24 cellular contexts compared by ENCODE assay signal in the genomic region with DNA sequence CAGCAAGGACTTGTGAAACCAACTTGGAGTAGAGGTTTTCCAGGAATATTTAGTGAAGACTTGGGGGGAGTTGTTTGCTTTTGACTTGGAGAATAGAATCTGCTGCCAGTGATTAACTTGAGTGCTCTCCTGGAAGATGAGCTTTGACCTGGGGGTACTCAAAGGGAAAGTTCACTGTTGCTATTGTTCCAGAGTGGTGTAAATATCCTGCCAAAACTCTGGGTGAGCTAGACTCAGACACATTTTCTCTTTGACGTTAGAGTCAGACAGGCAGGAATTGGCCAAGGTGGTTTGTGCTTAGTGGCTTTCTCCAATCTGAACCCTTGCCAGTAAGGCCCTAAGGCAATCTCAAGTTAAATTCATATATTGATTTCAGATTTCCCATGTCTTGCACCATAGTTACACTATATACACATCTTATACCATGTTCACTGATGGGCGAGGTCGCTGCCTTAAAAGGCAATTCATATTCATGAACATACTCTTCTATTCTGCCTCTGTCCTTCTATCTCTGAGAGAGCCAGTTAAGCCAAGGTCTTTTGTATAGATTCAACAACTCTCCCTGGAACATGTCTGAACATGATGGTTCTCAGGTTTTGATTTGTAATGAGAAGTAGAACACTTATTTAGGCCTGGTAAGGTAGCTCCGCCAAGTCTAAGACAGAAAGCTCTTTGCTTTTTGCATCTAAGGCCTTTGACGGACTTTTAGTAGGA.
A peak's percentile ranks its signal among the peaks of the same experiment; 100 is the strongest.
DNase-seq lines count a peak whose midpoint lies in the region; ATAC-seq, FAIRE-seq and TF ChIP-seq lines count a peak whose summit lies in the region.
"Had no signal": no experiment of that assay in that cellular context is flagged by ENCODE, and none has a peak within 500 bp of the region (broad histone marks: within the 10 kb centered on the region; RNA-seq: fewer than 3 reads in every experiment).

No MANE protein-coding gene starts in this region.

- H2AFZ ChIP-seq in astrocyte (ENCODE audit: low read depth, low read length) (no peak overlapping the region), keratinocyte (ENCODE audit: control insufficient read depth, low read length) (peak overlapping the region; percentile 39)

- no peaks in the 10 kb centered on the region for H4K20me1 ChIP-seq in astrocyte (ENCODE audit: insufficient read depth, low read length)
- H4K20me1 ChIP-seq in keratinocyte (ENCODE audit: control insufficient read depth, extremely low read depth, insufficient read depth, low read length) = no peaks in the 10 kb centered on the region

- FAIRE-seq in astrocyte (lab: Jason Lieb, UNC) (peak; percentile 17), keratinocyte (lab: Jason Lieb, UNC) (peak; percentile 75)
- FAIRE-seq: GM12878 had no signal

- peaks cover 4% of the 10 kb centered on the region for H3K9me3 Mint-ChIP-seq in astrocyte (ENCODE audit: unreplicated experiment)
- H3K9me3 Mint-ChIP-seq: effector memory CD8-positive, alpha-beta T cell had no signal

- H3K4me3 ChIP-seq in astrocyte (ENCODE audit: insufficient read depth, low read depth, low read length) (no peak overlapping the region), keratinocyte (ENCODE audit: control insufficient read depth in 2 of 3, extremely low read depth in 1 of 3, insufficient read depth in 2 of 3, low read depth in 1 of 3, low read length in 3 of 3) (no peak overlapping the region), tibial artery (no peak overlapping the region)
- H3K4me3 ChIP-seq: body of pancreas, GM12878, upper lobe of left lung had no signal

- H3K27ac ChIP-seq in astrocyte (ENCODE audit: low read depth, low read length) (no peak overlapping the region), keratinocyte (ENCODE audit: control insufficient read depth, insufficient read depth, low read length) (peak overlapping the region; percentile 68), tibial artery (peak overlapping the region; percentile 72)
- H3K27ac ChIP-seq: body of pancreas, neutrophil, upper lobe of left lung had no signal

- no peak overlapping the region for H3K4me3 Mint-ChIP-seq in astrocyte (ENCODE audit: unreplicated experiment)
- H3K4me3 Mint-ChIP-seq: activated CD4-positive, alpha-beta memory T cell treated with anti-CD3 and anti-CD28 coated beads, Interleukin-2, amount 10 ng/mL, durations not matched to agents 7 days and 5 days; effector memory CD8-positive, alpha-beta T cell had no signal

- H3K79me2 ChIP-seq in astrocyte (ENCODE audit: insufficient read depth, low read length) = no peaks in the 10 kb centered on the region
- H3K79me2 ChIP-seq in keratinocyte (ENCODE audit: control insufficient read depth, insufficient read depth, low read length) = no peaks in the 10 kb centered on the region

- H3K27me3 ChIP-seq in astrocyte (ENCODE audit: insufficient read depth, low read length) = no peaks in the 10 kb centered on the region
- no peaks in the 10 kb centered on the region for H3K27me3 ChIP-seq in keratinocyte (ENCODE audit: control insufficient read depth, extremely low read depth, insufficient read depth, low read length)
- H3K27me3 ChIP-seq in tibial artery = no peaks in the 10 kb centered on the region
- H3K27me3 ChIP-seq: BE2C, body of pancreas, neutrophil, upper lobe of left lung had no signal

- H3K9me3 ChIP-seq in astrocyte (ENCODE audit: insufficient read depth, low read depth, low read length) (peaks cover 4% of the 10 kb centered on the region), keratinocyte (ENCODE audit: control insufficient read depth, low read depth, low read length) (no peaks in the 10 kb centered on the region), tibial artery (no peaks in the 10 kb centered on the region)
- H3K9me3 ChIP-seq: BE2C, body of pancreas, neutrophil, upper lobe of left lung had no signal

- TF ChIP-seq CTCF in astrocyte (IDR thresholded peaks at IDR 0.05; ENCODE audit: insufficient read depth, low read depth, low read length) = no peak
- TF ChIP-seq CTCF in keratinocyte (optimal IDR thresholded peaks at IDR 0.05 in 1 of 3, IDR thresholded peaks at IDR 0.05 in 1 of 3, conservative IDR thresholded peaks at IDR 0.05 in 1 of 3; ENCODE audit: extremely low read depth in 1 of 3, insufficient read depth in 2 of 3, low read length in 3 of 3) = no peak
- TF ChIP-seq CTCF in tibial artery (IDR thresholded peaks at IDR 0.05) = no peak

- DNase-seq in NCI-H2227 (lab: John Stamatoyannopoulos, UW; ENCODE audit: unreplicated experiment) = peak; percentile 10
- DNase-seq in NCI-H2227 treated with DMSO at 0.1 percent for 48 hours (lab: John Stamatoyannopoulos, UW) = no peak
- no peak for DNase-seq in astrocyte (ENCODE audit: low read depth)
- no peak for DNase-seq in keratinocyte (ENCODE audit: low read depth, low spot score)
- DNase-seq in tibial artery = no peak
- no peak for DNase-seq in inferior parietal cortex (ENCODE audit: extremely low spot score)
- DNase-seq in DMS 273 (lab: John Stamatoyannopoulos, UW; ENCODE audit: unreplicated experiment) = no peak
- DNase-seq: activated CD4-positive, alpha-beta memory T cell treated with anti-CD3 and anti-CD28 coated beads, Interleukin-2, amount 10 ng/mL, durations not matched to agents 7 days and 5 days; activated CD4-positive, CD25-positive, alpha-beta regulatory T cell; activated effector memory CD4-positive, alpha-beta T cell treated with Interleukin-2 at 50 U/mL for 16 hours; BE2C; body of pancreas; effector memory CD8-positive, alpha-beta T cell; kidney glomerular epithelial cell; NCI-H1930; PC-3; SHP77; stimulated activated CD8-positive, alpha-beta memory T cell treated with anti-CD3 and anti-CD28 coated beads, Interleukin-4, amount 100 ng/mL, for 48 hours; T1000; upper lobe of left lung had no signal

- dilution Hi-C loops in keratinocyte (cut with MboI; ENCODE audit: extremely low pct_ligation_motif_present, low sequenced_read_pairs) = no loop called here

- peaks cover 2% of the 10 kb centered on the region for H3K36me3 Mint-ChIP-seq in astrocyte (ENCODE audit: low read depth, unreplicated experiment)

- no peaks in the 10 kb centered on the region for H3K27me3 Mint-ChIP-seq in astrocyte (ENCODE audit: low read depth, unreplicated experiment)
- H3K27me3 Mint-ChIP-seq: activated CD4-positive, alpha-beta memory T cell treated with anti-CD3 and anti-CD28 coated beads, Interleukin-2, amount 10 ng/mL, durations not matched to agents 7 days and 5 days; effector memory CD8-positive, alpha-beta T cell; progenitor cell of endocrine pancreas had no signal

- intact Hi-C loops in tibial artery (cut with DNase I; ENCODE audit: low total_unique reads) = loop anchor here (10.0 kb wide), 1 partner anchor 202 kb away; the partner anchor contains the start of gene SLC38A2

- no peaks in the 10 kb centered on the region for H3K9me1 ChIP-seq in keratinocyte (ENCODE audit: control insufficient read depth, extremely low read depth, insufficient read depth, low read length)

- H3K4me1 Mint-ChIP-seq in astrocyte (ENCODE audit: low read depth, unreplicated experiment) = no peaks in the 10 kb centered on the region

- H3K4me1 ChIP-seq in astrocyte (ENCODE audit: insufficient read depth, low read length) (no peaks in the 10 kb centered on the region), keratinocyte (ENCODE audit: control insufficient read depth, extremely low read depth, insufficient read depth, low read length) (peaks cover 17% of the 10 kb centered on the region), tibial artery (peaks cover 0 to 62% (median 35%) of the 10 kb centered on the region in 4 donors)
- H3K4me1 ChIP-seq: BE2C had no signal

- H3K9ac ChIP-seq in astrocyte (ENCODE audit: low read length) = no peak overlapping the region
- H3K9ac ChIP-seq in keratinocyte (ENCODE audit: control insufficient read depth, extremely low read depth, insufficient read depth, low read length) = no peak overlapping the region

- no peak overlapping the region for H3K27ac Mint-ChIP-seq in astrocyte (ENCODE audit: unreplicated experiment)
- H3K27ac Mint-ChIP-seq: activated CD4-positive, alpha-beta memory T cell treated with anti-CD3 and anti-CD28 coated beads, Interleukin-2, amount 10 ng/mL, durations not matched to agents 7 days and 5 days; effector memory CD8-positive, alpha-beta T cell; progenitor cell of endocrine pancreas had no signal

- H3K4me2 ChIP-seq in astrocyte (ENCODE audit: low read length) (no peak overlapping the region), keratinocyte (ENCODE audit: control insufficient read depth, extremely low read depth, insufficient read depth, low read depth, low read length) (peak overlapping the region; percentile 57)

- ATAC-seq in GM19351 (IDR thresholded peaks at IDR 0.05; ENCODE audit: unreplicated experiment) = no peak
- ATAC-seq: body of pancreas; effector memory CD8-positive, alpha-beta T cell; GM12878; PC-3 had no signal

- H3K36me3 ChIP-seq in astrocyte (ENCODE audit: insufficient read depth, low read length) (no peaks in the 10 kb centered on the region), keratinocyte (ENCODE audit: control insufficient read depth in 2 of 2, extremely low read depth in 1 of 2, insufficient read depth in 2 of 2, low read length in 2 of 2) (peaks cover 0 to 1% of the 10 kb centered on the region in 2 experiments), tibial artery (no peaks in the 10 kb centered on the region)
- H3K36me3 ChIP-seq: BE2C, neutrophil, upper lobe of left lung had no signal
